ENCODE assay signal across 30 cellular contexts in the genomic region with DNA sequence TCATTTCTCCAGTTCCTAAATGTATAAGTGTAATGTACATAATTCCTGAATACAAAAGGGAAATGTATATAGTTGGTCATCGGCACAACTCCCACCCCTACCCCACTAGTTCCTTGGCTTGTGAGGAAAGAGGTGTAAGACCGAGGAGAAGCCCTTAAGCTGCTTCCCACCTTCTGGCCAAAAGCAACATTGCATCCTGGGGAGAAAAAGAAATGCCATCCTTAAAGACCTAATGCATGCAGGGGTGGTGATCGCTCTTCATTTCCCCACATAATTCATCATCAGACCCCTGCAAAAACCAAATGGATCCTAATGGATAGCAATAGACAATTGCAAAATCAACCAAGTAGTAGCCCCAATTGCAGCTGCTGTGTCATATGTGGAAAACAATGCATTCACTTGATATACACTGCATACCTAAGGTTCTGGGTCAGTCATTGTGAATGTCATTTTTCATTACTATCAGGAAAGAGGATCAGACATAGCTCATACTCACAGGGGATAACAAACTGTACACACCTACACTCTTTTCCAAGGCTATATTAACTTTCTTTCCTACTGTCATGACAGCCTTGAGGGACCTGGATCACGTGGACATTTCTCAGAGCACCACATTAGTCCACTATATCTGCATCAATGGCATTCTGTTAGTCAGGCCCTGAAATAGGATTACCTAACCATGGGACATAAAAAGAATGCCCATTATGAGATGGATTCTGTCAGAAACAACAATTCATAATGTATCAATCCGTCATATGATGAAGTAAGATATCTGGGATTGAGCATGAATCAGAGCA. TPM values are rescaled to one million over a fixed set of nuclear protein-coding genes. Genes with fewer than 3 reads are reported as not detected.
DNase-seq lines count a peak whose midpoint lies in the region; ATAC-seq, FAIRE-seq and TF ChIP-seq lines count a peak whose summit lies in the region.
"Had no signal": no experiment of that assay in that cellular context is flagged by ENCODE, and none has a peak within 500 bp of the region (broad histone marks: within the 10 kb centered on the region; RNA-seq: fewer than 3 reads in every experiment).

No MANE protein-coding gene starts in this region.

- peak; percentile 10; the same call in 1 of the 2 replicates for TF ChIP-seq CTCF in SK-N-SH (IDR thresholded peaks at IDR 0.05)
- TF ChIP-seq CTCF in K562 (IDR thresholded peaks at IDR 0.05 in 2 of 3, conservative IDR thresholded peaks at IDR 0.05 in 1 of 3; ENCODE audit: insufficient read depth in 2 of 3, low read depth in 1 of 3, low read length in 3 of 3) = peak in 2 of 3 experiments; percentile 5 to 22; a peak in 1 of 6 replicates
- TF ChIP-seq CTCF in glutamatergic neuron (IDR thresholded peaks at IDR 0.05; ENCODE audit: partially characterized antibody, unreplicated experiment) = peak; percentile 26
- no peak for TF ChIP-seq CTCF in HepG2 (CRISPR knock-in tag; IDR thresholded peaks at IDR 0.05)

- H3K9me3 ChIP-seq in SK-N-SH (no peaks in the 10 kb centered on the region), K562 (replicated peaks; ENCODE audit: control insufficient read depth, insufficient read depth, low read depth, low read length) (no peaks in the 10 kb centered on the region), HepG2 (ENCODE audit: low read length) (no peaks in the 10 kb centered on the region)
- H3K9me3 ChIP-seq: gastroesophageal sphincter, spleen had no signal

- peaks cover 3% of the 10 kb centered on the region for H3K9me3 Mint-ChIP-seq in glutamatergic neuron (ENCODE audit: unreplicated experiment)
- H3K9me3 Mint-ChIP-seq: activated CD4-positive, alpha-beta T cell treated with anti-CD3 and anti-CD28 coated beads, Interleukin-2, amount 10 ng/mL, durations not matched to agents 7 days and 5 days; activated naive CD4-positive, alpha-beta T cell treated with anti-CD3 and anti-CD28 coated beads, Interleukin-2, amount 50 U/mL, for 24 hours; central memory CD8-positive, alpha-beta T cell; T-helper 1 cell treated with Interleukin-12 subunit alpha and Interleukin-12 subunit beta and Interleukin-4 antibody, amounts not matched to agents 30 μg/mL and 1 μg/mL, for 36 hours had no signal

- H3K36me3 ChIP-seq in SK-N-SH (replicated peaks in 1 of 2; ENCODE audit: control insufficient read depth in 1 of 2, insufficient read depth in 2 of 2, low read length in 1 of 2) = no peaks in the 10 kb centered on the region
- H3K36me3 ChIP-seq in K562 (ENCODE audit: control insufficient read depth, insufficient read depth, low read length) = no peaks in the 10 kb centered on the region
- H3K36me3 ChIP-seq in HepG2 (replicated peaks in 1 of 2; ENCODE audit: control insufficient read depth in 1 of 2, insufficient read depth in 2 of 2, low read length in 2 of 2) = no peaks in the 10 kb centered on the region
- H3K36me3 ChIP-seq: gastroesophageal sphincter, spleen had no signal

- H3K9me1 ChIP-seq in K562 (ENCODE audit: control insufficient read depth, insufficient read depth, low read length) = no peaks in the 10 kb centered on the region

- no peaks in the 10 kb centered on the region for H4K20me1 ChIP-seq in SK-N-SH (ENCODE audit: insufficient read depth)
- H4K20me1 ChIP-seq in K562 (replicated peaks; ENCODE audit: control insufficient read depth, insufficient read depth, low read length) = no peaks in the 10 kb centered on the region
- H4K20me1 ChIP-seq in HepG2 (ENCODE audit: insufficient read depth, low read length) = no peaks in the 10 kb centered on the region

- no TSS peak for BruUV-seq in K562 (replicated peaks; lab: Mats Ljungman, UMichigan)
- no TSS peak for BruUV-seq in HepG2 (replicated peaks; lab: Mats Ljungman, UMichigan)

- no peaks in the 10 kb centered on the region for H3K4me1 Mint-ChIP-seq in glutamatergic neuron (ENCODE audit: low read depth, unreplicated experiment)
- H3K4me1 Mint-ChIP-seq: activated CD4-positive, alpha-beta T cell treated with anti-CD3 and anti-CD28 coated beads, Interleukin-2, amount 10 ng/mL, durations not matched to agents 7 days and 5 days; activated naive CD4-positive, alpha-beta T cell treated with anti-CD3 and anti-CD28 coated beads, Interleukin-2, amount 50 U/mL, for 24 hours; CD8-positive, alpha-beta memory T cell; central memory CD8-positive, alpha-beta T cell had no signal

- H3K9me2 ChIP-seq in SK-N-SH = no peaks in the 10 kb centered on the region

- no peak overlapping the region for H3K4me3 Mint-ChIP-seq in glutamatergic neuron (ENCODE audit: unreplicated experiment)
- H3K4me3 Mint-ChIP-seq: activated CD4-positive, alpha-beta T cell treated with anti-CD3 and anti-CD28 coated beads, Interleukin-2, amount 10 ng/mL, durations not matched to agents 7 days and 5 days; activated naive CD4-positive, alpha-beta T cell treated with anti-CD3 and anti-CD28 coated beads, Interleukin-2, amount 50 U/mL, for 24 hours; CD8-positive, alpha-beta memory T cell; central memory CD8-positive, alpha-beta T cell; T-helper 1 cell treated with Interleukin-12 subunit alpha and Interleukin-12 subunit beta and Interleukin-4 antibody, amounts not matched to agents 30 μg/mL and 1 μg/mL, for 36 hours had no signal

- H3K27ac ChIP-seq in SK-N-SH (ENCODE audit: low read depth in 2 of 2, low read length in 1 of 2) = no peak overlapping the region
- H3K27ac ChIP-seq in K562 (ENCODE audit: extremely low read depth, low read depth, low read length) = no peak overlapping the region
- no peak overlapping the region for H3K27ac ChIP-seq in HepG2 (ENCODE audit: extremely low read length, insufficient read depth, low read length)
- H3K27ac ChIP-seq: 22Rv1, gastroesophageal sphincter, spleen had no signal

- TF ChIP-seq POLR2A in K562 (conservative IDR thresholded peaks at IDR 0.05) (no peak), HepG2 (IDR thresholded peaks at IDR 0.05; ENCODE audit: insufficient read depth in 1 of 2, low read depth in 2 of 2, low read length in 2 of 2) (no peak)

- H3K79me2 ChIP-seq in SK-N-SH (ENCODE audit: insufficient read depth) (no peaks in the 10 kb centered on the region), K562 (ENCODE audit: control insufficient read depth, insufficient read depth, low read length) (no peaks in the 10 kb centered on the region), HepG2 (ENCODE audit: insufficient read depth, low read length) (no peaks in the 10 kb centered on the region)

- no peak overlapping the region for H3K4me3 ChIP-seq in SK-N-SH (ENCODE audit: low read depth in 2 of 2, low read length in 1 of 2)
- H3K4me3 ChIP-seq in K562 = no peak overlapping the region
- H3K4me3 ChIP-seq in HepG2 (replicated peaks in 1 of 3; ENCODE audit: insufficient read depth in 1 of 3, low read depth in 2 of 3, low read length in 3 of 3) = no peak overlapping the region
- H3K4me3 ChIP-seq: gastroesophageal sphincter, spleen had no signal

- POLR2A ChIA-PET in SK-N-SH (lab: Yijun Ruan, JAX) = no interaction called here
- POLR2A ChIA-PET in K562 (lab: Yijun Ruan, JAX) = no interaction called here
- POLR2A ChIA-PET in HepG2 (lab: Yijun Ruan, JAX) = no interaction called here

- no peaks in the 10 kb centered on the region for H3F3A ChIP-seq in SK-N-SH (replicated peaks; ENCODE audit: insufficient read depth)

- H3K36me3 Mint-ChIP-seq in glutamatergic neuron (ENCODE audit: unreplicated experiment) = peaks cover 6% of the 10 kb centered on the region
- H3K36me3 Mint-ChIP-seq: CD8-positive, alpha-beta memory T cell had no signal

- no peaks in the 10 kb centered on the region for H3K27me3 Mint-ChIP-seq in glutamatergic neuron (ENCODE audit: unreplicated experiment)
- H3K27me3 Mint-ChIP-seq: activated CD4-positive, alpha-beta T cell treated with anti-CD3 and anti-CD28 coated beads, Interleukin-2, amount 10 ng/mL, durations not matched to agents 7 days and 5 days had no signal

- no peak for TF ChIP-seq EP300 in SK-N-SH (IDR thresholded peaks at IDR 0.05; ENCODE audit: borderline replicate concordance in 1 of 2, low read depth in 1 of 2, low read length in 1 of 2)
- TF ChIP-seq EP300 in K562 (IDR thresholded peaks at IDR 0.05; ENCODE audit: low read length) = no peak
- TF ChIP-seq EP300 in HepG2 (IDR thresholded peaks at IDR 0.05; ENCODE audit: low read depth in 2 of 2, low read length in 2 of 2) = no peak
- TF ChIP-seq EP300 in HepG2 (CRISPR knock-in tag; IDR thresholded peaks at IDR 0.05; ENCODE audit: borderline replicate concordance) = no peak

- TF ChIP-seq RAD21 in SK-N-SH (IDR thresholded peaks at IDR 0.05; ENCODE audit: low read length) = no peak
- TF ChIP-seq RAD21 in K562 (CRISPR knock-in tag; conservative IDR thresholded peaks at IDR 0.05 in 1 of 2, IDR thresholded peaks at IDR 0.05 in 1 of 2) = no peak
- no peak for TF ChIP-seq RAD21 in HepG2 (CRISPR knock-in tag; IDR thresholded peaks at IDR 0.05)

- H3K27ac Mint-ChIP-seq in glutamatergic neuron (ENCODE audit: unreplicated experiment) = no peak overlapping the region
- H3K27ac Mint-ChIP-seq: activated CD4-positive, alpha-beta T cell treated with anti-CD3 and anti-CD28 coated beads, Interleukin-2, amount 10 ng/mL, durations not matched to agents 7 days and 5 days; activated naive CD4-positive, alpha-beta T cell treated with anti-CD3 and anti-CD28 coated beads, Interleukin-2, amount 50 U/mL, for 24 hours; CD8-positive, alpha-beta memory T cell; T-helper 1 cell treated with Interleukin-12 subunit alpha and Interleukin-12 subunit beta and Interleukin-4 antibody, amounts not matched to agents 30 μg/mL and 1 μg/mL, for 36 hours had no signal

- FAIRE-seq in K562 (lab: Jason Lieb, UNC) = no peak
- FAIRE-seq in GM19239 (lab: Jason Lieb, UNC) = no peak
- FAIRE-seq in HepG2 (lab: Jason Lieb, UNC) = no peak
- FAIRE-seq: H54 had no signal

- H2AFZ ChIP-seq in SK-N-SH (ENCODE audit: low read depth) (no peak overlapping the region), K562 (ENCODE audit: low read depth, low read length) (no peak overlapping the region), HepG2 (ENCODE audit: low read length) (no peak overlapping the region)

- 70% methylated on average over 5 of the region's 5 CpGs for WGBS in SK-N-SH (ENCODE audit: low lambda C conversion rate)
- 3% methylated on average over 5 of the region's 5 CpGs for WGBS in K562 (ENCODE audit: insufficient coverage, low coverage, missing lambda C conversion rate)
- WGBS in HepG2 (ENCODE audit: low lambda C conversion rate) = 51% methylated on average over 5 of the region's 5 CpGs

- H3K4me2 ChIP-seq in SK-N-SH = no peak overlapping the region
- H3K4me2 ChIP-seq in K562 (ENCODE audit: insufficient read depth, low read length) = no peak overlapping the region
- H3K4me2 ChIP-seq in HepG2 (ENCODE audit: low read depth, low read length) = no peak overlapping the region

- no peak overlapping the region for H3K9ac ChIP-seq in SK-N-SH
- H3K9ac ChIP-seq in K562 (ENCODE audit: insufficient read depth in 1 of 2, low read depth in 2 of 2, low read length in 2 of 2) = no peak overlapping the region
- no peak overlapping the region for H3K9ac ChIP-seq in HepG2 (ENCODE audit: insufficient read depth, low read depth, low read length)

- intact Hi-C loops in K562 (cut with micrococcal nuclease) = no loop called here
- intact Hi-C loops in HepG2 (cut with micrococcal nuclease; ENCODE audit: unreplicated experiment) = no loop called here

- H3K27me3 ChIP-seq in SK-N-SH (ENCODE audit: insufficient read depth) = no peaks in the 10 kb centered on the region
- H3K27me3 ChIP-seq in K562 (ENCODE audit: control insufficient read depth in 2 of 2, insufficient read depth in 2 of 2, low read length in 2 of 2) = peaks cover 0 to 2% of the 10 kb centered on the region in 2 experiments; a peak in 1 of 5 replicates
- no peaks in the 10 kb centered on the region for H3K27me3 ChIP-seq in HepG2 (ENCODE audit: control insufficient read depth in 1 of 2, insufficient read depth in 2 of 2, low read length in 2 of 2)
- H3K27me3 ChIP-seq: gastroesophageal sphincter, spleen had no signal

- CTCF ChIA-PET in SK-N-SH (lab: Yijun Ruan, JAX) (interaction anchor here (1.2 to 1.4 kb wide), 3 partner anchors 12 to 278 kb away, joined by 3 to 4 read pairs (median 3); no protein-coding TSS in a partner anchor), K562 (lab: Yijun Ruan, JAX; ENCODE audit: low intra/inter-chr PET ratio) (no interaction called here), HepG2 (lab: Yijun Ruan, JAX; ENCODE audit: low intra/inter-chr PET ratio, low total read pairs) (no interaction called here)

- no peak for DNase-seq in SK-N-SH
- peak in 2 of 4 experiments; percentile 17 to 33 for DNase-seq in K562 (ENCODE audit: extremely low read depth in 1 of 4, low spot score in 3 of 4)
- no peak for DNase-seq in glutamatergic neuron
- DNase-seq in NCI-H748 (lab: John Stamatoyannopoulos, UW; ENCODE audit: unreplicated experiment) = no peak
- no peak for DNase-seq in GM19239 (ENCODE audit: insufficient read length, low spot score)
- no peak for DNase-seq in HepG2 (ENCODE audit: low spot score)
- DNase-seq: activated CD4-positive, alpha-beta T cell treated with anti-CD3 and anti-CD28 coated beads, Interleukin-2, amount 10 ng/mL, durations not matched to agents 7 days and 5 days; aorta; CD8-positive, alpha-beta memory T cell; DMS53; erythroblast; GF-D8; NCI-H1048; NCI-H1930; NCI-H226; NCI-H774; nucleus accumbens; OCI-M1; SIG-M5; spleen; stimulated activated CD4-positive, alpha-beta T cell treated with anti-CD3 and anti-CD28 coated beads, Interleukin-4, amount 100 ng/mL, for 1 hour; stimulated activated naive CD4-positive, alpha-beta T cell treated with Interleukin-2 at 50 U/mL for 16 hours had no signal

- H3K4me1 ChIP-seq in SK-N-SH (ENCODE audit: control insufficient read depth in 1 of 2, insufficient read depth in 2 of 2, low read depth in 1 of 2, low read length in 1 of 2) = no peaks in the 10 kb centered on the region
- H3K4me1 ChIP-seq in K562 (replicated peaks in 1 of 2; ENCODE audit: control insufficient read depth in 2 of 2, insufficient read depth in 2 of 2, low read length in 2 of 2) = no peaks in the 10 kb centered on the region
- no peaks in the 10 kb centered on the region for H3K4me1 ChIP-seq in HepG2 (ENCODE audit: insufficient read depth, low read length)
- H3K4me1 ChIP-seq: gastroesophageal sphincter, spleen had no signal

- in situ Hi-C loops in K562 (cut with MboI) (no loop called here), HepG2 (cut with HindIII; ENCODE audit: extremely low pct_ligation_motif_present, low pct_unique_long_range_greater_than_20kb) (no loop called here)

- no peak for ATAC-seq in SK-N-SH treated with all-trans-retinoic acid at 6 μM for 48 hours
- peak; percentile 45; the same call in 2 of the 3 replicates for ATAC-seq in K562
- no peak for ATAC-seq in HG03196 (IDR thresholded peaks at IDR 0.05; ENCODE audit: unreplicated experiment)
- no peak for ATAC-seq in HepG2
- ATAC-seq: gastroesophageal sphincter had no signal

RNA-seq across cellular contexts. Expression of a gene that starts 31.7 kb away (rescaled TPM):
- polyA plus RNA-seq in SK-N-SH (2012; rRNA removed) (9.0 and 12.5 TPM in 2 replicates), K562 (2011; rRNA removed) (22.4 and 27.0 TPM in 2 replicates), K562 (2014; fragmentation: Illumina TruSeq; extraction: Trizol) (10.4 and 13.0 TPM in 2 replicates), K562 (2014; fragmentation: Nextera tagmentation; extraction: Ambion mirVana) (1 to 10 TPM; 7.5 to 8.0 TPM), K562 (2014; rRNA removed) (12.8 and 13.6 TPM in 2 replicates), HepG2 (2011; rRNA removed) (11.5 and 12.0 TPM in 2 replicates)
- polyA plus RNA-seq in SK-N-SH (2012; cell fraction: cytosol; rRNA removed) = 8.7 and 9.3 TPM in 2 replicates
- polyA plus RNA-seq in SK-N-SH (2012; cell fraction: nucleus; rRNA removed) = 16.5 and 31.1 TPM in 2 replicates
- 36.8 and 85.1 TPM in 2 replicates for total RNA-seq in K562 (2011; cell fraction: chromatin; rRNA removed; ENCODE audit: low replicate concordance)
- total RNA-seq in K562 (2011; cell fraction: nucleolus; rRNA removed) = 18.2 and 23.7 TPM in 2 replicates
- total RNA-seq in K562 (2011; cell fraction: nucleoplasm; rRNA removed) = 26.6 and 27.4 TPM in 2 replicates
- total RNA-seq in K562 (2014; rRNA removed) (9.1 and 15.1 TPM in 2 replicates), K562 (2014; rRNA removed; fragmentation: Illumina TruSeq; extraction: Trizol) (10.6 and 11.2 TPM in 2 replicates), K562 (2015; rRNA removed; fragmentation: Illumina TruSeq; extraction: Trizol) (8.7 and 9.5 TPM in 2 replicates), K562 (2021) (16.1 and 18.8 TPM in 2 replicates), glutamatergic neuron (ENCODE audit: unreplicated experiment) (20.2 TPM), HepG2 (2016; rRNA removed; fragmentation: Illumina TruSeq; extraction: Trizol) (18.6 and 22.6 TPM in 2 replicates)
- 6.2 and 12.7 TPM in 2 replicates for polyA plus RNA-seq in K562 (2011; cell fraction: cytosol; rRNA removed)
- polyA plus RNA-seq in K562 (2011; cell fraction: nucleus; rRNA removed) = 35.6 and 42.9 TPM in 2 replicates
- polyA plus RNA-seq in K562 (2012) = 9.4 and 17.2 TPM in 2 replicates
- 87.6 and 93.6 TPM in 2 replicates for polyA minus RNA-seq in K562 (2011; rRNA and poly(A)+ RNA removed)
- 18.4 and 19.9 TPM in 2 replicates for polyA minus RNA-seq in K562 (2011; cell fraction: cytosol; rRNA and poly(A)+ RNA removed)
- polyA minus RNA-seq in K562 (2011; cell fraction: nucleus; rRNA and poly(A)+ RNA removed) = 32.7 and 61.4 TPM in 2 replicates
- total RNA-seq in HepG2 (2016; cell fraction: cytosol; rRNA removed; fragmentation: Illumina TruSeq; extraction: Trizol; ENCODE audit: low read depth) = 10.5 and 12.7 TPM in 2 replicates
- 21.5 and 21.9 TPM in 2 replicates for total RNA-seq in HepG2 (2016; cell fraction: insoluble cytoplasmic fraction; rRNA removed; fragmentation: Illumina TruSeq; extraction: Trizol)
- 11.1 and 13.0 TPM in 2 replicates for total RNA-seq in HepG2 (2016; cell fraction: membrane; rRNA removed; fragmentation: Illumina TruSeq; extraction: Trizol)
- total RNA-seq in HepG2 (2016; cell fraction: nucleus; rRNA removed; fragmentation: Illumina TruSeq; extraction: Trizol) = 38.2 and 38.6 TPM in 2 replicates
- 5.5 and 7.4 TPM in 2 replicates for polyA plus RNA-seq in HepG2 (2011; cell fraction: cytosol; rRNA removed)
- polyA plus RNA-seq in HepG2 (2011; cell fraction: nucleus; rRNA removed) = 22.5 and 23.4 TPM in 2 replicates
- 8.7 and 9.1 TPM in 2 replicates for polyA plus RNA-seq in HepG2 (2012)
- 1.2 and 1.5 TPM in 2 replicates for polyA plus RNA-seq in HepG2 (2016; cell fraction: cytosol; fragmentation: Illumina TruSeq; extraction: Trizol; ENCODE audit: low read depth)
- 17.3 and 18.1 TPM in 2 replicates for polyA plus RNA-seq in HepG2 (2016; cell fraction: insoluble cytoplasmic fraction; fragmentation: Illumina TruSeq; extraction: Trizol; ENCODE audit: low read depth)
- 2.8 and 2.9 TPM in 2 replicates for polyA plus RNA-seq in HepG2 (2016; cell fraction: membrane; fragmentation: Illumina TruSeq; extraction: Trizol; ENCODE audit: low read depth)
- polyA plus RNA-seq in HepG2 (2016; cell fraction: nucleus; fragmentation: Illumina TruSeq; extraction: Trizol; ENCODE audit: insufficient read depth, low read depth) = 34.3 and 36.7 TPM in 2 replicates
- 23.7 and 24.6 TPM in 2 replicates for polyA minus RNA-seq in HepG2 (2011; rRNA and poly(A)+ RNA removed; ENCODE audit: low replicate concordance)
- polyA minus RNA-seq in HepG2 (2011; cell fraction: cytosol; rRNA and poly(A)+ RNA removed) = 14.9 and 17.5 TPM in 2 replicates
- 87.3 and 107 TPM in 2 replicates for polyA minus RNA-seq in HepG2 (2011; cell fraction: nucleus; rRNA and poly(A)+ RNA removed)
